In genomic region chr14:104714066-104714465, GRCh38 we compare ENCODE assay signal across 16 cellular contexts.
"Had no signal": no experiment of that assay in that cellular context is flagged by ENCODE, and none has a peak within 500 bp of the region (broad histone marks: within the 10 kb centered on the region; RNA-seq: fewer than 3 reads in every experiment).

No MANE protein-coding gene starts in this region.

- DNase-seq: dermis blood vessel endothelial cell; dorsolateral prefrontal cortex; effector CD4-positive, alpha-beta T cell; effector memory CD4-positive, alpha-beta T cell; foreskin keratinocyte; heart left ventricle; left cardiac atrium; left lung; left ventricle myocardium superior; lower lobe of right lung; mesenchymal stem cell; mucosa of descending colon had no signal

- H3K27ac ChIP-seq: coronary artery, esophagus muscularis mucosa, foreskin keratinocyte, gastroesophageal sphincter, heart left ventricle, hepatocyte, left lung, lower lobe of right lung had no signal

- H2AFZ ChIP-seq: hepatocyte had no signal

- H3K4me2 ChIP-seq: hepatocyte had no signal

- H3K27me3 ChIP-seq: dorsolateral prefrontal cortex, esophagus muscularis mucosa, foreskin keratinocyte, gastroesophageal sphincter, heart left ventricle, hepatocyte, left lung had no signal

- H3K4me1 ChIP-seq: foreskin keratinocyte, left lung, lower lobe of right lung had no signal

- H3K4me3 ChIP-seq: coronary artery, dorsolateral prefrontal cortex, esophagus muscularis mucosa, gastroesophageal sphincter, heart left ventricle, hepatocyte, left lung, lower lobe of right lung, mucosa of descending colon had no signal

- H3K9me3 ChIP-seq: esophagus muscularis mucosa, gastroesophageal sphincter, heart left ventricle, left lung, lower lobe of right lung, mucosa of descending colon had no signal
